Comparison of ENCODE assay signal across 1 cellular context in the genomic region with DNA sequence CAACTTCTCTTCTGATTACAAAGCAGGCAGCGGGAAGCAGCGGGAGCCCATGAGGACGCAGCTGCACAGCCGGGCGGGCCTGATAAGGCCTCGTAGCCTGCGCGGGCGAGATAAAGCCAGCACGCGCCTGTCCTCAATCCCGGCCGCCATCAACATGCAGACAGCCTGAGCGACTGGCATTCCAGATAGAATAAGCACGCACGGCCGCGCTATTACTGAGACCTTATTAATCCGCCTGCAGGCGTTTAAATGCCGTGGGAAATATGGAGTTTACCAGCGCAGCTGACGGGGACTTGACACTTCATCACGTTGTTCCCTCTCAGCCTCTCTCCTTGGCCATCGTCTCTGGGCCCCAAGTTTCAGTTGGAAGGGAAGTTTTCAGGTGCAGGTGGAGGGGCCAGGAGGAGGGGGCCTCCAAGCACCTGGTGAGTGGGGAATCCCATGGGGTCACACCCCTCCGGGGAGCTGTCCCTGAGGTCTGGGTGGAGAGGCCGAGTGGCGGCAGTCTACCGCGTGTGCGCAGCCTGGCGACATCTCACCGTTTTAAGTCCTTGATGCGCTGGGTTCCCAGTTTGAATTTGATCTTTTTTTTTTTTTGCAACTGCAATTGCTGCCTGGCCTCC.
TF ChIP-seq lines count a peak whose summit lies in the region.

No MANE protein-coding gene starts in this region.

TF ChIP-seq in K562, 482 proteins besides CTCF, POLR2A, EP300 and RAD21 (continued from another document and continues in another):
- TF ChIP-seq, protein P1, sequence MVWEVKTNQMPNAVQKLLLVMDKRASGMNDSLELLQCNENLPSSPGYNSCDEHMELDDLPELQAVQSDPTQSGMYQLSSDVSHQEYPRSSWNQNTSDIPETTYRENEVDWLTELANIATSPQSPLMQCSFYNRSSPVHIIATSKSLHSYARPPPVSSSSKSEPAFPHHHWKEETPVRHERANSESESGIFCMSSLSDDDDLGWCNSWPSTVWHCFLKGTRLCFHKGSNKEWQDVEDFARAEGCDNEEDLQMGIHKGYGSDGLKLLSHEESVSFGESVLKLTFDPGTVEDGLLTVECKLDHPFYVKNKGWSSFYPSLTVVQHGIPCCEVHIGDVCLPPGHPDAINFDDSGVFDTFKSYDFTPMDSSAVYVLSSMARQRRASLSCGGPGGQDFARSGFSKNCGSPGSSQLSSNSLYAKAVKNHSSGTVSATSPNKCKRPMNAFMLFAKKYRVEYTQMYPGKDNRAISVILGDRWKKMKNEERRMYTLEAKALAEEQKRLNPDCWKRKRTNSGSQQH (CRISPR knock-in tag; IDR thresholded peaks at IDR 0.05): peak; percentile 79
- TF ChIP-seq SRSF3 (IDR thresholded peaks at IDR 0.05; ENCODE audit: insufficient read depth, low read length): no peak
- TF ChIP-seq ZNF76 (CRISPR knock-in tag; IDR thresholded peaks at IDR 0.05; ENCODE audit: borderline replicate concordance): peak; percentile 96
- TF ChIP-seq JUN (IDR thresholded peaks at IDR 0.05; ENCODE audit: borderline replicate concordance, low read depth, low read length): peak; percentile 83; the same call in 1 of the 2 replicates
- no peak for TF ChIP-seq JUN (CRISPR knock-in tag; IDR thresholded peaks at IDR 0.05; ENCODE audit: borderline replicate concordance)
- TF ChIP-seq SNIP1 (IDR thresholded peaks at IDR 0.05; ENCODE audit: low read depth): no peak
- TF ChIP-seq COPS2 (conservative IDR thresholded peaks at IDR 0.05): no peak
- peak; percentile 95 for TF ChIP-seq NCOA1 (IDR thresholded peaks at IDR 0.05; ENCODE audit: low read depth)
- 0 out of 2 replicates have a peak, but pooled peaks have one; percentile 43 for TF ChIP-seq KLF13 (tag; IDR thresholded peaks at IDR 0.05; ENCODE audit: borderline replicate concordance, low read depth)
- TF ChIP-seq ZNF507 (tag; conservative IDR thresholded peaks at IDR 0.05): no peak
- peak; percentile 90 for TF ChIP-seq ZNF431 (CRISPR knock-in tag; IDR thresholded peaks at IDR 0.05)
- peak; percentile 94 for TF ChIP-seq SMARCC2 (IDR thresholded peaks at IDR 0.05; ENCODE audit: low read depth)
- peak; percentile 92 for TF ChIP-seq MXI1 (IDR thresholded peaks at IDR 0.05; ENCODE audit: low read depth, low read length)
- peak; percentile 83 for TF ChIP-seq TCFL5 (CRISPR knock-in tag; conservative IDR thresholded peaks at IDR 0.05)
- TF ChIP-seq BMI1 (IDR thresholded peaks at IDR 0.05; ENCODE audit: low read length): no peak
- TF ChIP-seq KLF1 (tag; IDR thresholded peaks at IDR 0.05): peak; percentile 63; the same call in 1 of the 2 replicates
- TF ChIP-seq NCOA6 (IDR thresholded peaks at IDR 0.05): no peak; the same call in 1 of the 2 replicates
- TF ChIP-seq BACH1 (tag; IDR thresholded peaks at IDR 0.05): peak; percentile 92
- TF ChIP-seq MBD2 (IDR thresholded peaks at IDR 0.05; ENCODE audit: borderline replicate concordance, low read depth): peak; percentile 85
- TF ChIP-seq, protein P2, sequence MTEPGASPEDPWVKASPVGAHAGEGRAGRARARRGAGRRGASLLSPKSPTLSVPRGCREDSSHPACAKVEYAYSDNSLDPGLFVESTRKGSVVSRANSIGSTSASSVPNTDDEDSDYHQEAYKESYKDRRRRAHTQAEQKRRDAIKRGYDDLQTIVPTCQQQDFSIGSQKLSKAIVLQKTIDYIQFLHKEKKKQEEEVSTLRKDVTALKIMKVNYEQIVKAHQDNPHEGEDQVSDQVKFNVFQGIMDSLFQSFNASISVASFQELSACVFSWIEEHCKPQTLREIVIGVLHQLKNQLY (CRISPR knock-in tag; conservative IDR thresholded peaks at IDR 0.05): no peak
- TF ChIP-seq NFIX (CRISPR knock-in tag; IDR thresholded peaks at IDR 0.05; ENCODE audit: low read depth): no peak
- no peak for TF ChIP-seq HDGF (IDR thresholded peaks at IDR 0.05)
- peak; percentile 91 for TF ChIP-seq NEUROD1 (IDR thresholded peaks at IDR 0.05; ENCODE audit: borderline replicate concordance, low read depth, low read length, partially characterized antibody)
- peak; percentile 82; the same call in 1 of the 2 replicates for TF ChIP-seq PHTF2 (CRISPR knock-in tag; IDR thresholded peaks at IDR 0.05)
- TF ChIP-seq RB1 (IDR thresholded peaks at IDR 0.05; ENCODE audit: low read depth): peak; percentile 94; the same call in 1 of the 2 replicates
- TF ChIP-seq, protein P3, sequence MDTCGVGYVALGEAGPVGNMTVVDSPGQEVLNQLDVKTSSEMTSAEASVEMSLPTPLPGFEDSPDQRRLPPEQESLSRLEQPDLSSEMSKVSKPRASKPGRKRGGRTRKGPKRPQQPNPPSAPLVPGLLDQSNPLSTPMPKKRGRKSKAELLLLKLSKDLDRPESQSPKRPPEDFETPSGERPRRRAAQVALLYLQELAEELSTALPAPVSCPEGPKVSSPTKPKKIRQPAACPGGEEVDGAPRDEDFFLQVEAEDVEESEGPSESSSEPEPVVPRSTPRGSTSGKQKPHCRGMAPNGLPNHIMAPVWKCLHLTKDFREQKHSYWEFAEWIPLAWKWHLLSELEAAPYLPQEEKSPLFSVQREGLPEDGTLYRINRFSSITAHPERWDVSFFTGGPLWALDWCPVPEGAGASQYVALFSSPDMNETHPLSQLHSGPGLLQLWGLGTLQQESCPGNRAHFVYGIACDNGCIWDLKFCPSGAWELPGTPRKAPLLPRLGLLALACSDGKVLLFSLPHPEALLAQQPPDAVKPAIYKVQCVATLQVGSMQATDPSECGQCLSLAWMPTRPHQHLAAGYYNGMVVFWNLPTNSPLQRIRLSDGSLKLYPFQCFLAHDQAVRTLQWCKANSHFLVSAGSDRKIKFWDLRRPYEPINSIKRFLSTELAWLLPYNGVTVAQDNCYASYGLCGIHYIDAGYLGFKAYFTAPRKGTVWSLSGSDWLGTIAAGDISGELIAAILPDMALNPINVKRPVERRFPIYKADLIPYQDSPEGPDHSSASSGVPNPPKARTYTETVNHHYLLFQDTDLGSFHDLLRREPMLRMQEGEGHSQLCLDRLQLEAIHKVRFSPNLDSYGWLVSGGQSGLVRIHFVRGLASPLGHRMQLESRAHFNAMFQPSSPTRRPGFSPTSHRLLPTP (IDR thresholded peaks at IDR 0.05; ENCODE audit: borderline replicate concordance, extremely low read depth, insufficient read length): no peak
- TF ChIP-seq ARID2 (IDR thresholded peaks at IDR 0.05): 0 out of 2 replicates have a peak, but pooled peaks have one; percentile 9
- no peak for TF ChIP-seq TFAM (CRISPR knock-in tag; conservative IDR thresholded peaks at IDR 0.05)
- TF ChIP-seq POLR3A (IDR thresholded peaks at IDR 0.05; ENCODE audit: borderline replicate concordance, extremely low read depth, insufficient read depth, insufficient read length): no peak
- TF ChIP-seq E2F1 (CRISPR knock-in tag; IDR thresholded peaks at IDR 0.05): peak; percentile 66
- TF ChIP-seq NCOA2 (IDR thresholded peaks at IDR 0.05; ENCODE audit: partially characterized antibody in 2 of 2): peak in 1 of 2 experiments; percentile 87
- TF ChIP-seq ELK3 (CRISPR knock-in tag; IDR thresholded peaks at IDR 0.05): no peak
- TF ChIP-seq, protein P4, sequence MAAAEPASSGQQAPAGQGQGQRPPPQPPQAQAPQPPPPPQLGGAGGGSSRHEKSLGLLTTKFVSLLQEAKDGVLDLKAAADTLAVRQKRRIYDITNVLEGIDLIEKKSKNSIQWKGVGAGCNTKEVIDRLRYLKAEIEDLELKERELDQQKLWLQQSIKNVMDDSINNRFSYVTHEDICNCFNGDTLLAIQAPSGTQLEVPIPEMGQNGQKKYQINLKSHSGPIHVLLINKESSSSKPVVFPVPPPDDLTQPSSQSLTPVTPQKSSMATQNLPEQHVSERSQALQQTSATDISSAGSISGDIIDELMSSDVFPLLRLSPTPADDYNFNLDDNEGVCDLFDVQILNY (CRISPR knock-in tag; IDR thresholded peaks at IDR 0.05): 0 out of 2 replicates have a peak, but pooled peaks have one; percentile 53
- TF ChIP-seq, protein P5, sequence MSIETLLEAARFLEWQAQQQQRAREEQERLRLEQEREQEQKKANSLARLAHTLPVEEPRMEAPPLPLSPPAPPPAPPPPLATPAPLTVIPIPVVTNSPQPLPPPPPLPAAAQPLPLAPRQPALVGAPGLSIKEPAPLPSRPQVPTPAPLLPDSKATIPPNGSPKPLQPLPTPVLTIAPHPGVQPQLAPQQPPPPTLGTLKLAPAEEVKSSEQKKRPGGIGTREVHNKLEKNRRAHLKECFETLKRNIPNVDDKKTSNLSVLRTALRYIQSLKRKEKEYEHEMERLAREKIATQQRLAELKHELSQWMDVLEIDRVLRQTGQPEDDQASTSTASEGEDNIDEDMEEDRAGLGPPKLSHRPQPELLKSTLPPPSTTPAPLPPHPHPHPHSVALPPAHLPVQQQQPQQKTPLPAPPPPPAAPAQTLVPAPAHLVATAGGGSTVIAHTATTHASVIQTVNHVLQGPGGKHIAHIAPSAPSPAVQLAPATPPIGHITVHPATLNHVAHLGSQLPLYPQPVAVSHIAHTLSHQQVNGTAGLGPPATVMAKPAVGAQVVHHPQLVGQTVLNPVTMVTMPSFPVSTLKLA (conservative IDR thresholded peaks at IDR 0.05): peak; percentile 95 to 98
- no peak for TF ChIP-seq RBM22 (IDR thresholded peaks at IDR 0.05; ENCODE audit: low read depth, low read length, poor library complexity, severe bottlenecking)
- peak; percentile 75; the same call in 1 of the 2 replicates for TF ChIP-seq ARID4B (CRISPR knock-in tag; IDR thresholded peaks at IDR 0.05)
- TF ChIP-seq HNRNPL (IDR thresholded peaks at IDR 0.05; ENCODE audit: low read depth, low read length): no peak
- TF ChIP-seq TAF15 (IDR thresholded peaks at IDR 0.05; ENCODE audit: low read depth, low read length): no peak
- TF ChIP-seq NCOA4 (IDR thresholded peaks at IDR 0.05; ENCODE audit: partially characterized antibody): peak; percentile 57
- peak; percentile 99 for TF ChIP-seq RNF2 (IDR thresholded peaks at IDR 0.05)
- peak; percentile 98 for TF ChIP-seq FOXJ2 (tag; IDR thresholded peaks at IDR 0.05)
- TF ChIP-seq ZNF282 (CRISPR knock-in tag; IDR thresholded peaks at IDR 0.05): no peak
- TF ChIP-seq, protein P6, sequence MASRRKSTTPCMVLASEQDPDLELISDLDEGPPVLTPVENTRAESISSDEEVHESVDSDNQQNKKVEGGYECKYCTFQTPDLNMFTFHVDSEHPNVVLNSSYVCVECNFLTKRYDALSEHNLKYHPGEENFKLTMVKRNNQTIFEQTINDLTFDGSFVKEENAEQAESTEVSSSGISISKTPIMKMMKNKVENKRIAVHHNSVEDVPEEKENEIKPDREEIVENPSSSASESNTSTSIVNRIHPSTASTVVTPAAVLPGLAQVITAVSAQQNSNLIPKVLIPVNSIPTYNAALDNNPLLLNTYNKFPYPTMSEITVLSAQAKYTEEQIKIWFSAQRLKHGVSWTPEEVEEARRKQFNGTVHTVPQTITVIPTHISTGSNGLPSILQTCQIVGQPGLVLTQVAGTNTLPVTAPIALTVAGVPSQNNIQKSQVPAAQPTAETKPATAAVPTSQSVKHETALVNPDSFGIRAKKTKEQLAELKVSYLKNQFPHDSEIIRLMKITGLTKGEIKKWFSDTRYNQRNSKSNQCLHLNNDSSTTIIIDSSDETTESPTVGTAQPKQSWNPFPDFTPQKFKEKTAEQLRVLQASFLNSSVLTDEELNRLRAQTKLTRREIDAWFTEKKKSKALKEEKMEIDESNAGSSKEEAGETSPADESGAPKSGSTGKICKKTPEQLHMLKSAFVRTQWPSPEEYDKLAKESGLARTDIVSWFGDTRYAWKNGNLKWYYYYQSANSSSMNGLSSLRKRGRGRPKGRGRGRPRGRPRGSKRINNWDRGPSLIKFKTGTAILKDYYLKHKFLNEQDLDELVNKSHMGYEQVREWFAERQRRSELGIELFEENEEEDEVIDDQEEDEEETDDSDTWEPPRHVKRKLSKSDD (conservative IDR thresholded peaks at IDR 0.05; ENCODE audit: low read length): no peak
- TF ChIP-seq CREBBP (IDR thresholded peaks at IDR 0.05; ENCODE audit: low read depth, low read length): no peak
- TF ChIP-seq RBM15 (IDR thresholded peaks at IDR 0.05; ENCODE audit: insufficient read depth, low read length): no peak
- no peak for TF ChIP-seq ZNF217 (CRISPR knock-in tag; IDR thresholded peaks at IDR 0.05)
- TF ChIP-seq HSF4 (CRISPR knock-in tag; IDR thresholded peaks at IDR 0.05; ENCODE audit: borderline replicate concordance): no peak
- no peak for TF ChIP-seq TSC22D4 (tag; IDR thresholded peaks at IDR 0.05)
